In the genomic region with DNA sequence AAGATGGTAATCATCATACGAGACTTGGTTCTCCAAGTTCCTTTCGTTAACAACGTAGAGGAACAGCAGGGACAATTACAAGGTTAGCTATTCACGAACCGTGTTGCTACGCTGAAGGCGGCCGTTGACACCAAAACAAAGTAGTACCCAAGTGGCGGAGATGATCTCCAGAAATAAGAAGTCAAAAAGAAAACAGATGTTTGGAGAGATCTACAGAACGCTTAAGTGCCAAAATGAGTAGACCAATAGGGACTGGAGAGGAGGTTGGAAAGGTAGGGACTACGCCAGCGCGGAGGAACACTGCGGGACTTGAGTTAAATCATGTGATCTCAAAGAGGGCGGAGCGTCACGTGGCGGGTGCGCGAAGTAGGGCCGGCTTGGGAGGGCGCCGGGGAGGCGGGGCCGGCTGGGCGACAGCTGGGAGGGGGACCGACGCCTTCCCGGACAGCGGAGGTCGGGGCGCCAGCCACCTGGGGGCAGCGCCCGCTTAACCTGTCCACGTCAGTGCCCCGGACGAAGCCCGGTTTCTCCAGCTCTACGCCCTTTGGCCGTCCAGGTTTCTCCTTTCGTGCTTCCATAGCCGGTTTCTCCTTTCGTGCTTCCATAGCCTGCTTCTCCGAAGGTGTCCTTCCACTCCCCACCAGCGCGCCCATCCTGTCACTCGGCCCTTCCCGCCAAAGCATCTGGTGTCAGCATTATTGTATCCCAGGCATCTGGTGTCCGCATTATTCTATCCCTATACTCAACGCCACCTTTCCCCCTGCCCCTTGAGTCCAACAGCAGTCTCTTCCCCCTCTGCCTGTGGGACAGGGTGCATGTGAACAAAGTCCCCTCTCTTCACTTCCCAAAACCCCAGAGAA, we compare ENCODE assay signal across 1 cellular context.
TF ChIP-seq lines count a peak whose summit lies in the region.

No MANE protein-coding gene starts in this region.

TF ChIP-seq in K562, 482 proteins besides CTCF, POLR2A, EP300 and RAD21 (continued from another document and continues in another):
- TF ChIP-seq, protein P1, sequence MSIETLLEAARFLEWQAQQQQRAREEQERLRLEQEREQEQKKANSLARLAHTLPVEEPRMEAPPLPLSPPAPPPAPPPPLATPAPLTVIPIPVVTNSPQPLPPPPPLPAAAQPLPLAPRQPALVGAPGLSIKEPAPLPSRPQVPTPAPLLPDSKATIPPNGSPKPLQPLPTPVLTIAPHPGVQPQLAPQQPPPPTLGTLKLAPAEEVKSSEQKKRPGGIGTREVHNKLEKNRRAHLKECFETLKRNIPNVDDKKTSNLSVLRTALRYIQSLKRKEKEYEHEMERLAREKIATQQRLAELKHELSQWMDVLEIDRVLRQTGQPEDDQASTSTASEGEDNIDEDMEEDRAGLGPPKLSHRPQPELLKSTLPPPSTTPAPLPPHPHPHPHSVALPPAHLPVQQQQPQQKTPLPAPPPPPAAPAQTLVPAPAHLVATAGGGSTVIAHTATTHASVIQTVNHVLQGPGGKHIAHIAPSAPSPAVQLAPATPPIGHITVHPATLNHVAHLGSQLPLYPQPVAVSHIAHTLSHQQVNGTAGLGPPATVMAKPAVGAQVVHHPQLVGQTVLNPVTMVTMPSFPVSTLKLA (conservative IDR thresholded peaks at IDR 0.05) = peak; percentile 96 to 97
- TF ChIP-seq POLR3A (IDR thresholded peaks at IDR 0.05; ENCODE audit: borderline replicate concordance, extremely low read depth, insufficient read depth, insufficient read length) (no peak), POLR2AphosphoS5 (IDR thresholded peaks at IDR 0.05; ENCODE audit: control insufficient read depth, insufficient read depth, low read depth, low read length) (peak; percentile 66; the same call in 1 of the 2 replicates), PTTG1 (tag; IDR thresholded peaks at IDR 0.05; ENCODE audit: low read depth) (no peak), ZNF253 (CRISPR knock-in tag; conservative IDR thresholded peaks at IDR 0.05) (no peak), TAF9B (IDR thresholded peaks at IDR 0.05; ENCODE audit: partially characterized antibody) (peak; percentile 52), HMGXB4 (CRISPR knock-in tag; IDR thresholded peaks at IDR 0.05) (0 out of 2 replicates have a peak, but pooled peaks have one; percentile 50), POLR3G (IDR thresholded peaks at IDR 0.05; ENCODE audit: extremely low read depth, insufficient read length, insufficient replicate concordance) (no peak), ZNF778 (CRISPR knock-in tag; IDR thresholded peaks at IDR 0.05) (no peak), HDAC2 (IDR thresholded peaks at IDR 0.05) (peak; percentile 77), PTBP1 (IDR thresholded peaks at IDR 0.05; ENCODE audit: low read depth, low read length) (no peak), NFE2L1 (tag; IDR thresholded peaks at IDR 0.05; ENCODE audit: borderline replicate concordance, low read depth) (no peak), CAMTA2 (CRISPR knock-in tag; conservative IDR thresholded peaks at IDR 0.05) (no peak), ZNF436 (CRISPR knock-in tag; IDR thresholded peaks at IDR 0.05) (no peak), SRF (CRISPR knock-in tag; IDR thresholded peaks at IDR 0.05) (0 out of 4 replicates have a peak, but pooled peaks of 1 of the 2 experiments have one; percentile 50), ZBTB17 (CRISPR knock-in tag; IDR thresholded peaks at IDR 0.05) (0 out of 2 replicates have a peak, but pooled peaks have one; percentile 25), ZNF77 (CRISPR knock-in tag; IDR thresholded peaks at IDR 0.05) (no peak), ZBTB8A (IDR thresholded peaks at IDR 0.05; ENCODE audit: partially characterized antibody) (no peak), ZNF274 (IDR thresholded peaks at IDR 0.05; ENCODE audit: borderline replicate concordance, low read depth, low read length) (no peak), ZNF449 (CRISPR knock-in tag; IDR thresholded peaks at IDR 0.05) (no peak), CEBPB (tag; IDR thresholded peaks at IDR 0.05) (no peak), NCOA4 (IDR thresholded peaks at IDR 0.05; ENCODE audit: partially characterized antibody) (no peak), ZNF583 (CRISPR knock-in tag; IDR thresholded peaks at IDR 0.05) (no peak), SP1 (CRISPR knock-in tag; IDR thresholded peaks at IDR 0.05) (peak; percentile 87), TBP (optimal IDR thresholded peaks at IDR 0.05; ENCODE audit: low read depth, low read length) (no peak), ZC3H11A (IDR thresholded peaks at IDR 0.05; ENCODE audit: low read depth, low read length) (no peak), ZNF518B (CRISPR knock-in tag; IDR thresholded peaks at IDR 0.05) (no peak), ZNF384 (IDR thresholded peaks at IDR 0.05; ENCODE audit: low read depth, low read length) (no peak), HNRNPH1 (optimal IDR thresholded peaks at IDR 0.05; ENCODE audit: low read depth, low read length) (no peak), SMC3 (conservative IDR thresholded peaks at IDR 0.05; ENCODE audit: insufficient read depth, low read depth, low read length) (no peak), ZNF347 (CRISPR knock-in tag; IDR thresholded peaks at IDR 0.05; ENCODE audit: low read depth) (no peak), SREBF1 (IDR thresholded peaks at IDR 0.05; ENCODE audit: borderline replicate concordance, low read depth, low read length) (no peak)
- TF ChIP-seq, protein P2, sequence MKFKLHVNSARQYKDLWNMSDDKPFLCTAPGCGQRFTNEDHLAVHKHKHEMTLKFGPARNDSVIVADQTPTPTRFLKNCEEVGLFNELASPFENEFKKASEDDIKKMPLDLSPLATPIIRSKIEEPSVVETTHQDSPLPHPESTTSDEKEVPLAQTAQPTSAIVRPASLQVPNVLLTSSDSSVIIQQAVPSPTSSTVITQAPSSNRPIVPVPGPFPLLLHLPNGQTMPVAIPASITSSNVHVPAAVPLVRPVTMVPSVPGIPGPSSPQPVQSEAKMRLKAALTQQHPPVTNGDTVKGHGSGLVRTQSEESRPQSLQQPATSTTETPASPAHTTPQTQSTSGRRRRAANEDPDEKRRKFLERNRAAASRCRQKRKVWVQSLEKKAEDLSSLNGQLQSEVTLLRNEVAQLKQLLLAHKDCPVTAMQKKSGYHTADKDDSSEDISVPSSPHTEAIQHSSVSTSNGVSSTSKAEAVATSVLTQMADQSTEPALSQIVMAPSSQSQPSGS (CRISPR knock-in tag; IDR thresholded peaks at IDR 0.05) = no peak
- TF ChIP-seq, protein P3, sequence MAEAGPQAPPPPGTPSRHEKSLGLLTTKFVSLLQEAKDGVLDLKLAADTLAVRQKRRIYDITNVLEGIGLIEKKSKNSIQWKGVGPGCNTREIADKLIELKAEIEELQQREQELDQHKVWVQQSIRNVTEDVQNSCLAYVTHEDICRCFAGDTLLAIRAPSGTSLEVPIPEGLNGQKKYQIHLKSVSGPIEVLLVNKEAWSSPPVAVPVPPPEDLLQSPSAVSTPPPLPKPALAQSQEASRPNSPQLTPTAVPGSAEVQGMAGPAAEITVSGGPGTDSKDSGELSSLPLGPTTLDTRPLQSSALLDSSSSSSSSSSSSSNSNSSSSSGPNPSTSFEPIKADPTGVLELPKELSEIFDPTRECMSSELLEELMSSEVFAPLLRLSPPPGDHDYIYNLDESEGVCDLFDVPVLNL (CRISPR knock-in tag; IDR thresholded peaks at IDR 0.05; ENCODE audit: low read depth) = no peak
- TF ChIP-seq, protein P4, sequence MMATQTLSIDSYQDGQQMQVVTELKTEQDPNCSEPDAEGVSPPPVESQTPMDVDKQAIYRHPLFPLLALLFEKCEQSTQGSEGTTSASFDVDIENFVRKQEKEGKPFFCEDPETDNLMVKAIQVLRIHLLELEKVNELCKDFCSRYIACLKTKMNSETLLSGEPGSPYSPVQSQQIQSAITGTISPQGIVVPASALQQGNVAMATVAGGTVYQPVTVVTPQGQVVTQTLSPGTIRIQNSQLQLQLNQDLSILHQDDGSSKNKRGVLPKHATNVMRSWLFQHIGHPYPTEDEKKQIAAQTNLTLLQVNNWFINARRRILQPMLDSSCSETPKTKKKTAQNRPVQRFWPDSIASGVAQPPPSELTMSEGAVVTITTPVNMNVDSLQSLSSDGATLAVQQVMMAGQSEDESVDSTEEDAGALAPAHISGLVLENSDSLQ (IDR thresholded peaks at IDR 0.05) = no peak
- TF ChIP-seq, protein P5, sequence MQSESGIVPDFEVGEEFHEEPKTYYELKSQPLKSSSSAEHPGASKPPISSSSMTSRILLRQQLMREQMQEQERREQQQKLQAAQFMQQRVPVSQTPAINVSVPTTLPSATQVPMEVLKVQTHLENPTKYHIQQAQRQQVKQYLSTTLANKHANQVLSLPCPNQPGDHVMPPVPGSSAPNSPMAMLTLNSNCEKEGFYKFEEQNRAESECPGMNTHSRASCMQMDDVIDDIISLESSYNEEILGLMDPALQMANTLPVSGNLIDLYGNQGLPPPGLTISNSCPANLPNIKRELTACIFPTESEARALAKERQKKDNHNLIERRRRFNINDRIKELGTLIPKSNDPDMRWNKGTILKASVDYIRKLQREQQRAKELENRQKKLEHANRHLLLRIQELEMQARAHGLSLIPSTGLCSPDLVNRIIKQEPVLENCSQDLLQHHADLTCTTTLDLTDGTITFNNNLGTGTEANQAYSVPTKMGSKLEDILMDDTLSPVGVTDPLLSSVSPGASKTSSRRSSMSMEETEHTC (IDR thresholded peaks at IDR 0.05) = peak; percentile 99
- TF ChIP-seq, protein P6, sequence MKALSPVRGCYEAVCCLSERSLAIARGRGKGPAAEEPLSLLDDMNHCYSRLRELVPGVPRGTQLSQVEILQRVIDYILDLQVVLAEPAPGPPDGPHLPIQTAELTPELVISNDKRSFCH (CRISPR knock-in tag; IDR thresholded peaks at IDR 0.05) = no peak
- TF ChIP-seq, protein P6 (tag; IDR thresholded peaks at IDR 0.05) = no peak
- TF ChIP-seq, protein P7, sequence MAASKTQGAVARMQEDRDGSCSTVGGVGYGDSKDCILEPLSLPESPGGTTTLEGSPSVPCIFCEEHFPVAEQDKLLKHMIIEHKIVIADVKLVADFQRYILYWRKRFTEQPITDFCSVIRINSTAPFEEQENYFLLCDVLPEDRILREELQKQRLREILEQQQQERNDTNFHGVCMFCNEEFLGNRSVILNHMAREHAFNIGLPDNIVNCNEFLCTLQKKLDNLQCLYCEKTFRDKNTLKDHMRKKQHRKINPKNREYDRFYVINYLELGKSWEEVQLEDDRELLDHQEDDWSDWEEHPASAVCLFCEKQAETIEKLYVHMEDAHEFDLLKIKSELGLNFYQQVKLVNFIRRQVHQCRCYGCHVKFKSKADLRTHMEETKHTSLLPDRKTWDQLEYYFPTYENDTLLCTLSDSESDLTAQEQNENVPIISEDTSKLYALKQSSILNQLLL (CRISPR knock-in tag; IDR thresholded peaks at IDR 0.05; ENCODE audit: borderline replicate concordance) = no peak
- TF ChIP-seq, protein P8, sequence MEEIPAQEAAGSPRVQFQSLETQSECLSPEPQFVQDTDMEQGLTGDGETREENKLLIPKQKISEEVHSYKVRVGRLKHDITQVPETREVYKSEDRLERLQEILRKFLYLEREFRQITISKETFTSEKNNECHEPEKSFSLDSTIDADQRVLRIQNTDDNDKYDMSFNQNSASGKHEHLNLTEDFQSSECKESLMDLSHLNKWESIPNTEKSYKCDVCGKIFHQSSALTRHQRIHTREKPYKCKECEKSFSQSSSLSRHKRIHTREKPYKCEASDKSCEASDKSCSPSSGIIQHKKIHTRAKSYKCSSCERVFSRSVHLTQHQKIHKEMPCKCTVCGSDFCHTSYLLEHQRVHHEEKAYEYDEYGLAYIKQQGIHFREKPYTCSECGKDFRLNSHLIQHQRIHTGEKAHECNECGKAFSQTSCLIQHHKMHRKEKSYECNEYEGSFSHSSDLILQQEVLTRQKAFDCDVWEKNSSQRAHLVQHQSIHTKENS (CRISPR knock-in tag; IDR thresholded peaks at IDR 0.05) = no peak
